9 cellular contexts compared by ENCODE assay signal in the genomic region with DNA sequence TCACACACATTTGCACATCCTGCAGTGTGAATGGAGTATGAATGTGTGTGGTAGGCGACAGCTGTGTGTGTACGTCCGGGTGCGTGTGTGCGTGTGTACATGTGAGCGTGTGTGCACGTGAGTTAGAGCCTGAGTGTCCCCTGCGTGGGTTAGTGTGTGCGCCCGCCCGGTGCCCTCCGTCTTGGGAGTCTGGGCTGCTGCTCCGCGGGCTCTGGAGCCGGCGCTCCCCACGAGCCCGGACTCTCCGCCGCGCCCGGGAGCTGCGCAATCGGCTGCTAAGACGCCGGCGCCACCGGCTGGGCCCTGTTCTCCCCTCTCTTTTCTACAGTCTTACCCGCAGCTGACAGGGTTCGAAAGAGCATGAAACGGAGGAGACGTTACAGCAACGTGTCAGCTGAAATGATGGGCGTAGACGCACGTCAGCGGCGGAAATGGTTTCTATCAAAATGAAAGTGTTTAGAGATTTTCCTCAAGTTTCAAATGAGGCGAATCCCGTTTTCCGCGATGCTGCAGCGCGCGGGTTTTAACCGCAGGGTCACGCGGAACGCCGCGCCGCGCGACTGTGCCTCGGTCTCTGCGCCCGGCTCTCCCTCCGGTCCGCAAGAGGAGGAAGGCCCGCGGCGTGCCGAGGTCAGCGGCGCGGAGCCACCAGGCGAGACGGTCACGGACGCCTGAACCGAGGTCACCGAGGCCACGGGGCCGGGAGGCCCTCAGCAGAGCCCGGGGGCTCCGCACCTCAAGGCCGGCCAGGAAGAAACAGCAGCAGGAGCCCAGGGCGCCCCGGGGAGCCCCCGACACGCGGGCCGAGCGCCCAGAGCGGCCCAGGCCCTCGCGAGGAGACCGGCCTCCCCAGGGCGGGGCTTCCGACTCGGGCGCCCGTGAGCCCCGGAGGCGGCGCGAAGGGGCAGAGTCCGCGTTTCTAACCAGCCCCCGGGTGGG.
DNase-seq lines count a peak whose midpoint lies in the region; FAIRE-seq and TF ChIP-seq lines count a peak whose summit lies in the region.
"Had no signal": no experiment of that assay in that cellular context is flagged by ENCODE, and none has a peak within 500 bp of the region (broad histone marks: within the 10 kb centered on the region; RNA-seq: fewer than 3 reads in every experiment).

No MANE protein-coding gene starts in this region.

- H3K9me3 ChIP-seq in Caco-2 = peaks cover 2% of the 10 kb centered on the region; the same call in 1 of the 2 replicates
- peaks cover 0 to 18% (median 4%) of the 10 kb centered on the region in 8 donors for H3K9me3 ChIP-seq in spleen

- H3K27ac ChIP-seq in spleen = peak overlapping the region; percentile 69 to 89 (median 82)
- H3K27ac ChIP-seq: KMS-11 had no signal

- no peak for TF ChIP-seq CTCF in Caco-2 (IDR thresholded peaks at IDR 0.05; ENCODE audit: insufficient read depth in 1 of 2, low read depth in 1 of 2, low read length in 1 of 2, severe bottlenecking in 1 of 2, unreplicated experiment in 1 of 2)
- no peak for TF ChIP-seq CTCF in HFFc6 (IDR thresholded peaks at IDR 0.05)
- TF ChIP-seq CTCF in brain (conservative IDR thresholded peaks at IDR 0.05) = no peak
- TF ChIP-seq CTCF in spleen (IDR thresholded peaks at IDR 0.05 in 8 of 11, conservative IDR thresholded peaks at IDR 0.05 in 3 of 11) = no peak
- TF ChIP-seq CTCF in D721Med (IDR thresholded peaks at IDR 0.05; ENCODE audit: insufficient read depth, missing control alignments) = no peak

- H3K36me3 ChIP-seq in Caco-2 (ENCODE audit: control insufficient read depth, insufficient read depth, low read length) = no peaks in the 10 kb centered on the region
- H3K36me3 ChIP-seq in spleen = no peaks in the 10 kb centered on the region

- H3K27me3 Mint-ChIP-seq in Caco-2 (ENCODE audit: insufficient read depth, unreplicated experiment) (peaks cover 9% of the 10 kb centered on the region), HFFc6 (ENCODE audit: insufficient read depth) (peaks cover 10% of the 10 kb centered on the region), brain (peaks cover 18% of the 10 kb centered on the region), immature natural killer cell (ENCODE audit: low read depth in 3 of 3) (peaks cover 21 to 29% (median 22%) of the 10 kb centered on the region in 3 donors)

- DNase-seq in Caco-2 (peak; percentile 50 to 60), HFFc6 (no peak), T-helper 22 cell (ENCODE audit: low read depth) (peak; percentile 25), immature natural killer cell (peak; percentile 63 to 72 (median 70)), spleen (peak; percentile 85), D721Med (ENCODE audit: insufficient read length, low spot score) (no peak), cerebellar nuclear complex (lab: John Stamatoyannopoulos, UW) (no peak)

- CTCF ChIA-PET in Caco-2 (lab: Charles Lee) = no interaction called here

- H3K27me3 ChIP-seq in Caco-2 (replicated peaks; ENCODE audit: control insufficient read depth, insufficient read depth, low read length) = peaks cover 4% of the 10 kb centered on the region
- peaks cover 0 to 92% (median 11%) of the 10 kb centered on the region in 7 donors for H3K27me3 ChIP-seq in spleen (replicated peaks in 1 of 7)

- FAIRE-seq in D721Med (lab: Jason Lieb, UNC) = no peak

- H3K9me3 Mint-ChIP-seq in Caco-2 (ENCODE audit: unreplicated experiment) (peaks cover 9% of the 10 kb centered on the region), HFFc6 (no peaks in the 10 kb centered on the region), brain (peaks cover 0 to 6% (median 2%) of the 10 kb centered on the region in 5 experiments), immature natural killer cell (peaks cover 0 to 2% (median 0%) of the 10 kb centered on the region in 6 donors)

- H3K4me3 ChIP-seq in Caco-2 (ENCODE audit: low read depth, low read length) (peak overlapping the region; percentile 54), spleen (peak overlapping the region; percentile 63 to 83 (median 70))

- POLR2A ChIA-PET in Caco-2 (lab: Charles Lee) = no interaction called here

- H3K4me3 Mint-ChIP-seq in Caco-2 (ENCODE audit: unreplicated experiment) (peak overlapping the region; percentile 64), HFFc6 (peak overlapping the region; percentile 87), brain (peak overlapping the region; percentile 83 to 89 (median 86)), immature natural killer cell (peak overlapping the region; percentile 85 to 95 (median 89))

- BruUV-seq in Caco-2 (replicated peaks; lab: Mats Ljungman, UMichigan) = no TSS peak

- no peak for TF ChIP-seq POLR2A in spleen (IDR thresholded peaks at IDR 0.05)

- H3K36me3 Mint-ChIP-seq in Caco-2 (ENCODE audit: insufficient read depth, unreplicated experiment) = no peaks in the 10 kb centered on the region
- no peaks in the 10 kb centered on the region for H3K36me3 Mint-ChIP-seq in HFFc6 (ENCODE audit: low read depth)
- no peaks in the 10 kb centered on the region for H3K36me3 Mint-ChIP-seq in brain
- no peaks in the 10 kb centered on the region for H3K36me3 Mint-ChIP-seq in immature natural killer cell

- WGBS in spleen, 5 donors = 1 to 2% (median 1%) methylated on average over 59 to 100 of the region's 100 CpGs

- H3K4me1 Mint-ChIP-seq in Caco-2 (ENCODE audit: low read depth, unreplicated experiment) (no peaks in the 10 kb centered on the region), HFFc6 (ENCODE audit: low read depth) (no peaks in the 10 kb centered on the region), brain (peaks cover 6% of the 10 kb centered on the region), immature natural killer cell (peaks cover 4% of the 10 kb centered on the region in 2 donors)

- H3K27ac Mint-ChIP-seq in Caco-2 (ENCODE audit: unreplicated experiment) (no peak overlapping the region), HFFc6 (no peak overlapping the region), brain (peak overlapping the region in 2 of 5 experiments; percentile 41 to 94), immature natural killer cell (peak overlapping the region; percentile 89 to 98 (median 90))

- intact Hi-C loops in Caco-2 (cut with micrococcal nuclease; ENCODE audit: unreplicated experiment) = loop anchor here (5.0 kb wide), 1 partner anchor 55 kb away; no protein-coding TSS in a partner anchor
- intact Hi-C loops in spleen (cut with DNase I; ENCODE audit: low total_unique reads) = no loop called here

- H3K4me1 ChIP-seq in Caco-2 = 0 out of 2 replicates have a peak, but pooled peaks cover 3% of the 10 kb centered on the region
- peaks cover 0 to 15% (median 2%) of the 10 kb centered on the region in 6 donors for H3K4me1 ChIP-seq in spleen

Comparison
In these comparisons a context has a peak if more than half of its experiments do, and no peak if none do; other contexts are left out.
1. DNase-seq: peak in Caco-2 (2 of 2), T-helper 22 cell (single experiment), immature natural killer cell (3 of 3) and spleen (single experiment); none in HFFc6 (single experiment), D721Med (single experiment) and cerebellar nuclear complex (0 of 2).
2. H3K27ac Mint-ChIP-seq: peak in immature natural killer cell (6 of 6); none in Caco-2 (single experiment) and HFFc6 (single experiment).
3. Peak in every context shown above with its lines, with median percentiles within 50 percentile points of each other: H3K4me3 Mint-ChIP-seq.